ENCODE assay signal across 17 cellular contexts in genomic region chr6:64736421-64736950, GRCh38.
DNase-seq lines count a peak whose midpoint lies in the region; ATAC-seq and TF ChIP-seq lines count a peak whose summit lies in the region.
"Had no signal": no experiment of that assay in that cellular context is flagged by ENCODE, and none has a peak within 500 bp of the region (broad histone marks: within the 10 kb centered on the region; RNA-seq: fewer than 3 reads in every experiment).

No MANE protein-coding gene starts in this region.

- no peaks in the 10 kb centered on the region for H4K20me1 ChIP-seq in smooth muscle cell (ENCODE audit: low read depth)

- peak overlapping the region; percentile 3 for H2AFZ ChIP-seq in smooth muscle cell (ENCODE audit: low read depth)
- H2AFZ ChIP-seq: GM23338 had no signal

- no peak overlapping the region for H3K27ac Mint-ChIP-seq in CD8-positive, alpha-beta T cell
- H3K27ac Mint-ChIP-seq: GM23338 had no signal

- no peaks in the 10 kb centered on the region for H3K9me3 ChIP-seq in smooth muscle cell (replicated peaks; ENCODE audit: low read depth)
- no peaks in the 10 kb centered on the region for H3K9me3 ChIP-seq in CD8-positive, alpha-beta T cell (ENCODE audit: low read length)
- H3K9me3 ChIP-seq: SJSA1 had no signal

- no peaks in the 10 kb centered on the region for H3K27me3 Mint-ChIP-seq in CD8-positive, alpha-beta T cell (ENCODE audit: low read depth)

- no peaks in the 10 kb centered on the region for H3K36me3 Mint-ChIP-seq in CD8-positive, alpha-beta T cell

- no peaks in the 10 kb centered on the region for H3K36me3 ChIP-seq in smooth muscle cell (ENCODE audit: low read depth)
- no peaks in the 10 kb centered on the region for H3K36me3 ChIP-seq in CD8-positive, alpha-beta T cell (ENCODE audit: insufficient read depth, low read length)
- H3K36me3 ChIP-seq: SJSA1 had no signal

- H3K4me1 Mint-ChIP-seq in CD8-positive, alpha-beta T cell (ENCODE audit: low read depth) = no peaks in the 10 kb centered on the region
- H3K4me1 Mint-ChIP-seq: GM23338 had no signal

- TF ChIP-seq CTCF in smooth muscle cell (IDR thresholded peaks at IDR 0.05; ENCODE audit: borderline replicate concordance, insufficient read depth, poor library complexity, severe bottlenecking) = no peak
- TF ChIP-seq CTCF in CD8-positive, alpha-beta T cell (IDR thresholded peaks at IDR 0.05) = no peak

- H3K4me1 ChIP-seq in smooth muscle cell (ENCODE audit: low read depth) = no peaks in the 10 kb centered on the region
- H3K4me1 ChIP-seq in CD8-positive, alpha-beta T cell (ENCODE audit: insufficient read depth, low read length) = no peaks in the 10 kb centered on the region
- H3K4me1 ChIP-seq: SJSA1 had no signal

- H3K9ac ChIP-seq in smooth muscle cell (ENCODE audit: low read depth) = no peak overlapping the region

- no peak overlapping the region for H3K4me3 ChIP-seq in smooth muscle cell
- no peak overlapping the region for H3K4me3 ChIP-seq in CD8-positive, alpha-beta T cell (ENCODE audit: low read depth, low read length)
- H3K4me3 ChIP-seq: GM23338, SJSA1 had no signal

- CTCF ChIA-PET in CD8-positive, alpha-beta T cell (lab: Charles Lee) = interaction anchor here (0.6 kb wide), 1 partner anchor 77 kb away, joined by 3 read pairs; no protein-coding TSS in a partner anchor

- no peak for ATAC-seq in CD8-positive, alpha-beta T cell
- no peak for ATAC-seq in HG03280 (IDR thresholded peaks at IDR 0.05; ENCODE audit: unreplicated experiment)
- ATAC-seq: GM23338 had no signal

- H3K4me2 ChIP-seq in smooth muscle cell = no peak overlapping the region
- H3K4me2 ChIP-seq: GM23338 had no signal

- no peak overlapping the region for H3K27ac ChIP-seq in smooth muscle cell (ENCODE audit: low read depth)
- H3K27ac ChIP-seq in CD8-positive, alpha-beta T cell (ENCODE audit: low read depth, low read length) = no peak overlapping the region
- H3K27ac ChIP-seq: C4-2B, SJSA1 had no signal

- peaks cover 10% of the 10 kb centered on the region for H3K9me3 Mint-ChIP-seq in CD8-positive, alpha-beta T cell

- no peaks in the 10 kb centered on the region for H3F3A ChIP-seq in smooth muscle cell (ENCODE audit: low read depth)

- WGBS in smooth muscle cell (ENCODE audit: low lambda C conversion rate) = 68% methylated on average over 4 of the region's 4 CpGs

- no peaks in the 10 kb centered on the region for H3K27me3 ChIP-seq in smooth muscle cell (ENCODE audit: low read depth)
- no peaks in the 10 kb centered on the region for H3K27me3 ChIP-seq in CD8-positive, alpha-beta T cell (ENCODE audit: insufficient read depth, low read length)
- H3K27me3 ChIP-seq: SJSA1 had no signal

- no peak overlapping the region for H3K4me3 Mint-ChIP-seq in CD8-positive, alpha-beta T cell
- H3K4me3 Mint-ChIP-seq: GM23338 had no signal

- POLR2A ChIA-PET in CD8-positive, alpha-beta T cell (lab: Charles Lee) = no interaction called here

- no peaks in the 10 kb centered on the region for H3K79me2 ChIP-seq in smooth muscle cell (ENCODE audit: low read depth)

- intact Hi-C loops in CD8-positive, alpha-beta T cell (cut with DNase I, micrococcal nuclease) = no loop called here

- peak; percentile 1 for DNase-seq in SIG-M5 treated with dmso at 0.1 percent for 504 hours (lab: John Stamatoyannopoulos, UW; ENCODE audit: unreplicated experiment)
- DNase-seq in SIG-M5 (lab: John Stamatoyannopoulos, UW) = no peak
- peak; percentile 37 for DNase-seq in NCI-H226
- peak; percentile 86 for DNase-seq in amniotic epithelial cell (ENCODE audit: low read depth)
- DNase-seq in smooth muscle cell (lab: John Stamatoyannopoulos, UW; ENCODE audit: unreplicated experiment) = no peak
- no peak for DNase-seq in NCI-H446 (lab: John Stamatoyannopoulos, UW)
- no peak for DNase-seq in CD8-positive, alpha-beta T cell
- DNase-seq: 8988T, HCEC 1CT, NCI-H1092 treated with DMSO at 0.1 percent for 48 hours, NCI-H2029 treated with DMSO at 0.1 percent for 48 hours, NCI-H345, NCI-H526 had no signal

Comparison
In these comparisons a context has a peak if more than half of its experiments do, and no peak if none do; other contexts are left out.
1. DNase-seq: peak in SIG-M5 treated with dmso at 0.1 percent for 504 hours (single experiment), NCI-H226 (single experiment) and amniotic epithelial cell (single experiment); none in SIG-M5 (single experiment), smooth muscle cell (single experiment), NCI-H446 (0 of 2) and CD8-positive, alpha-beta T cell (0 of 7).